In genomic region chr12:12474931-12475485, GRCh38 we compare ENCODE assay signal across 8 cellular contexts.
DNase-seq lines count a peak whose midpoint lies in the region; ATAC-seq lines count a peak whose summit lies in the region.

No MANE protein-coding gene starts in this region.

- DNase-seq in UCSD-AML1 (lab: John Stamatoyannopoulos, UW; ENCODE audit: unreplicated experiment) (peak; percentile 15), NCI-H187 (lab: John Stamatoyannopoulos, UW) (no peak), NCI-H1105 (lab: John Stamatoyannopoulos, UW) (no peak), NCI-H446 treated with DMSO at 0.1 percent for 48 hours (lab: John Stamatoyannopoulos, UW) (no peak)

- ATAC-seq in GM18909 (IDR thresholded peaks at IDR 0.05; ENCODE audit: poor library complexity, unreplicated experiment) (peak; percentile 96), HG02763 (IDR thresholded peaks at IDR 0.05; ENCODE audit: unreplicated experiment) (peak; percentile 90), esophagus mucosa (peak; percentile 40)

- peak overlapping the region; percentile 76 for H3K27ac ChIP-seq in temporal lobe (ENCODE audit: low read depth, low read length)

Comparison
In these comparisons a context has a peak if more than half of its experiments do, and no peak if none do; other contexts are left out.
1. ATAC-seq: peak in every context shown above with its lines; median percentile 96 in GM18909; 90 in HG02763; 40 in esophagus mucosa.